8 cellular contexts compared by ENCODE assay signal in the genomic region with DNA sequence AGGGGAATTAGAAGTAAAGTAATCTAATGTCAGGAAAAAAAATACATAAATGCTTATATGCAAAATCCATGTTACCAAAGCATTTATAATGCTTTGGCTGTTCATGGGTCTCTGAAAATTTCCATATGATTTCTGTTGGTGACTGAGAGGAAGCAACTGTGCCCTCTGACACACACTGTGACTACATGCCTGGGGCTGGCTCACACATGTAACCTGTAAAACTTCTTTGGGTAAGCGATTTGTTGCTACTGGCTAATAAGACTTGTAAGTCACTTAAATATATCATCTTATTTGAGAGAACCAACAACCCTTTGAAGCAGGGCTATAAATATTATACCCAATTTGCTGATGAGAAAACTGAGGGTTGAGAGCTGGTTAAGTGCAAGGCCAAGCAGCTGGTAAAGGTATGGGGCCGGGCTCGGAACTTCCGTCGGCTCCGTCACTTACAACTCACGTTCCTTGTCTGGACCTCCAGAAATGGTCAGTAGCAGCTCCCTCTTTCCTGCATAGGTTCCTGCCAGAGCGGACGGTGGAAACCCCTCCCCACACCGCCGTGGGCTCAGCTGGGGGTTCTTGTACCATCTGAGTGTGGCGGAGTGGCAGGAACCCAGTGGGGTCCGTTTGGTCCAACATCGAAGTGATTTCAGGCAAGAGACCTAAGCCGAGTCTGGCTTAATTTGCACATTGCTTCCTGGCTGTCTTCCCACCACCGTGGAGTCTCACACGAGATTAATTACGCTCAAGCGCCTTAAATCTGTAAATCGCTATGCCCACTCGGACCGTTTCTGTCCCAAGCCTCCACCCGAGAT. TPM values are rescaled to one million over a fixed set of nuclear protein-coding genes. Genes with fewer than 3 reads are reported as not detected.
DNase-seq lines count a peak whose midpoint lies in the region; ATAC-seq, FAIRE-seq and TF ChIP-seq lines count a peak whose summit lies in the region.

No MANE protein-coding gene starts in this region.

- H3K9ac ChIP-seq in kidney (ENCODE audit: low read length in 2 of 2): peak overlapping the region; percentile 41 to 62
- H3K9ac ChIP-seq in subcutaneous abdominal adipose tissue (ENCODE audit: low read length in 5 of 5): peak overlapping the region; percentile 38 to 91 (median 86)

- FAIRE-seq in kidney (lab: Jason Lieb, UNC): no peak

- DNase-seq in DMS53 treated with DMSO at 0.1 percent for 48 hours (lab: John Stamatoyannopoulos, UW; ENCODE audit: unreplicated experiment): peak; percentile 20
- no peak for DNase-seq in activated naive CD8-positive, alpha-beta T cell treated with anti-CD3 and anti-CD28 coated beads, Interleukin-2, amount 50 U/mL, for 24 hours
- DNase-seq in kidney: no peak
- DNase-seq in dedifferentiated amniotic fluid mesenchymal stem cell (ENCODE audit: extremely low spot score): no peak
- no peak for DNase-seq in NCI-H524 treated with DMSO at 0.1 percent for 48 hours (lab: John Stamatoyannopoulos, UW)

- H3K27ac Mint-ChIP-seq in activated naive CD8-positive, alpha-beta T cell treated with anti-CD3 and anti-CD28 coated beads, Interleukin-2, amount 50 U/mL, for 24 hours: peak overlapping the region; percentile 97

- no peak for TF ChIP-seq POLR2A in GM18505 (IDR thresholded peaks at IDR 0.05; ENCODE audit: borderline replicate concordance, extremely low read depth, insufficient read depth, insufficient read length)

- peak; percentile 3 for ATAC-seq in HG03432 (IDR thresholded peaks at IDR 0.05; ENCODE audit: unreplicated experiment)
- no peak for ATAC-seq in activated naive CD8-positive, alpha-beta T cell treated with anti-CD3 and anti-CD28 coated beads, Interleukin-2, amount 50 U/mL, for 24 hours
- no peak for ATAC-seq in GM18505 (IDR thresholded peaks at IDR 0.05; ENCODE audit: unreplicated experiment)

- intact Hi-C loops in kidney (cut with DNase I): no loop called here

- peaks cover 30% of the 10 kb centered on the region for H3K36me3 Mint-ChIP-seq in activated naive CD8-positive, alpha-beta T cell treated with anti-CD3 and anti-CD28 coated beads, Interleukin-2, amount 50 U/mL, for 24 hours (ENCODE audit: low read depth)

- H3K4me3 ChIP-seq in kidney (ENCODE audit: low read length in 2 of 2) (peak overlapping the region; percentile 89 to 97), subcutaneous abdominal adipose tissue (ENCODE audit: low read depth in 1 of 5, low read length in 5 of 5) (peak overlapping the region; percentile 83 to 90 (median 86))

- H3K4me1 ChIP-seq in kidney (ENCODE audit: control insufficient read depth in 1 of 2, insufficient read depth in 1 of 2, low read depth in 1 of 2, low read length in 2 of 2): peaks cover 3 to 21% of the 10 kb centered on the region in 2 donors
- peaks cover 5 to 40% (median 31%) of the 10 kb centered on the region in 5 donors for H3K4me1 ChIP-seq in subcutaneous abdominal adipose tissue (ENCODE audit: control insufficient read depth in 5 of 5, insufficient read depth in 5 of 5, low read length in 5 of 5)

- peaks cover 48% of the 10 kb centered on the region for H3K4me1 Mint-ChIP-seq in activated naive CD8-positive, alpha-beta T cell treated with anti-CD3 and anti-CD28 coated beads, Interleukin-2, amount 50 U/mL, for 24 hours

- TF ChIP-seq CTCF in kidney (IDR thresholded peaks at IDR 0.05; ENCODE audit: borderline replicate concordance, extremely low read depth, insufficient read depth): no peak

- H3K27ac ChIP-seq in kidney (ENCODE audit: low read depth in 2 of 2, low read length in 2 of 2): peak overlapping the region; percentile 66 to 67
- H3K27ac ChIP-seq in subcutaneous abdominal adipose tissue (ENCODE audit: low read depth, low read length): peak overlapping the region; percentile 51

- no peaks in the 10 kb centered on the region for H3K27me3 Mint-ChIP-seq in activated naive CD8-positive, alpha-beta T cell treated with anti-CD3 and anti-CD28 coated beads, Interleukin-2, amount 50 U/mL, for 24 hours

- H3K36me3 ChIP-seq in kidney (ENCODE audit: control insufficient read depth in 1 of 2, insufficient read depth in 2 of 2, low read length in 2 of 2) (peaks cover 8 to 14% of the 10 kb centered on the region in 2 donors), subcutaneous abdominal adipose tissue (ENCODE audit: control insufficient read depth in 5 of 5, insufficient read depth in 5 of 5, low read length in 5 of 5) (peaks cover 5 to 27% (median 20%) of the 10 kb centered on the region in 5 donors)

- H3K9me3 ChIP-seq in kidney (ENCODE audit: control insufficient read depth in 1 of 2, low read length in 2 of 2) (no peaks in the 10 kb centered on the region), subcutaneous abdominal adipose tissue (ENCODE audit: control insufficient read depth in 5 of 5, low read length in 5 of 5) (no peaks in the 10 kb centered on the region)

- no peaks in the 10 kb centered on the region for H3K9me3 Mint-ChIP-seq in activated naive CD8-positive, alpha-beta T cell treated with anti-CD3 and anti-CD28 coated beads, Interleukin-2, amount 50 U/mL, for 24 hours

- H3K27me3 ChIP-seq in subcutaneous abdominal adipose tissue (ENCODE audit: control insufficient read depth in 5 of 5, insufficient read depth in 4 of 5, low read length in 5 of 5): no peaks in the 10 kb centered on the region

- H3K4me3 Mint-ChIP-seq in activated naive CD8-positive, alpha-beta T cell treated with anti-CD3 and anti-CD28 coated beads, Interleukin-2, amount 50 U/mL, for 24 hours: peak overlapping the region; percentile 98

RNA-seq across cellular contexts. Expression of a gene that starts 0.7 kb away (rescaled TPM):
- total RNA-seq in kidney: 33.4 TPM
- polyA plus RNA-seq in kidney (ENCODE audit: insufficient read depth, low read depth, low replicate concordance): 27.2 TPM

RNA-seq across cellular contexts. Expression of a gene that starts 3.1 kb away (rescaled TPM):
- total RNA-seq in kidney: 22.8 TPM
- polyA plus RNA-seq in kidney (ENCODE audit: insufficient read depth, low read depth, low replicate concordance): 25.8 TPM

RNA-seq across cellular contexts. Expression of a gene that starts 21.8 kb away (rescaled TPM):
- total RNA-seq in kidney: 0.22 TPM
- polyA plus RNA-seq in kidney (ENCODE audit: insufficient read depth, low read depth, low replicate concordance): 0.62 TPM

RNA-seq across cellular contexts. Expression of a gene that starts 41.4 kb away (rescaled TPM):
- 21.9 TPM for total RNA-seq in kidney
- polyA plus RNA-seq in kidney (ENCODE audit: insufficient read depth, low read depth, low replicate concordance): 45.1 TPM
